Comparison of ENCODE assay signal across 12 cellular contexts in genomic region chr4:7759221-7759620, GRCh38.
DNase-seq lines count a peak whose midpoint lies in the region; ATAC-seq and FAIRE-seq lines count a peak whose summit lies in the region.
"Had no signal": no experiment of that assay in that cellular context is flagged by ENCODE, and none has a peak within 500 bp of the region (broad histone marks: within the 10 kb centered on the region; RNA-seq: fewer than 3 reads in every experiment).

No MANE protein-coding gene starts in this region.

- H3K27ac ChIP-seq in small intestine (ENCODE audit: low read depth in 1 of 2, low read length in 1 of 2): no peak overlapping the region

- H3K4me3 ChIP-seq in small intestine (ENCODE audit: low read depth in 1 of 2, low read length in 2 of 2): no peak overlapping the region
- H3K4me3 ChIP-seq: A549, tibial nerve had no signal

- FAIRE-seq in small intestine (lab: Jason Lieb, UNC): no peak
- FAIRE-seq: A549, GM18507 had no signal

- WGBS in small intestine, 3 donors: 59 to 79% (median 69%) methylated on average over 12 of the region's 12 CpGs

- intact Hi-C loops in left ventricle myocardium superior (cut with micrococcal nuclease): no loop called here
- intact Hi-C loops in left cardiac atrium (cut with DNase I): no loop called here

- ATAC-seq in left ventricle myocardium superior (no peak), left cardiac atrium (no peak), GM21825 (IDR thresholded peaks at IDR 0.05; ENCODE audit: unreplicated experiment) (no peak)
- ATAC-seq: A549 had no signal

- H3K36me3 ChIP-seq in small intestine (ENCODE audit: control insufficient read depth in 2 of 2, insufficient read depth in 2 of 2, low read length in 2 of 2): peaks cover 0 to 2% of the 10 kb centered on the region in 2 donors

- no peaks in the 10 kb centered on the region for H3K4me1 ChIP-seq in small intestine (ENCODE audit: control insufficient read depth in 2 of 2, insufficient read depth in 1 of 2, low read depth in 1 of 2, low read length in 1 of 2)

- DNase-seq in left ventricle myocardium superior (peak; percentile 24), left cardiac atrium (no peak), small intestine (peak; percentile 24), NCI-H1417 treated with DMSO at 0.1 percent for 48 hours (lab: John Stamatoyannopoulos, UW) (no peak), dedifferentiated amniotic fluid mesenchymal stem cell (ENCODE audit: extremely low spot score) (no peak), NCI-H226 (no peak)
- peak; percentile 72 to 74 for DNase-seq in activated T-cell treated with anti-CD3 and anti-CD28 coated beads, Interleukin-2, amount 50 U/mL, for 48 hours
- DNase-seq: esophagus squamous epithelium had no signal

- no peaks in the 10 kb centered on the region for H3K9me3 ChIP-seq in small intestine (ENCODE audit: control insufficient read depth, low read depth)
- H3K9me3 ChIP-seq: A549, esophagus squamous epithelium, tibial nerve had no signal

- H3K27me3 ChIP-seq in small intestine (ENCODE audit: control insufficient read depth in 2 of 2, insufficient read depth in 2 of 2, low read length in 2 of 2): no peaks in the 10 kb centered on the region

Comparison
In these comparisons a context has a peak if more than half of its experiments do, and no peak if none do; other contexts are left out.
1. DNase-seq: peak in left ventricle myocardium superior (single experiment), activated T-cell treated with anti-CD3 and anti-CD28 coated beads, Interleukin-2, amount 50 U/mL, for 48 hours (2 of 2) and small intestine (single experiment); none in left cardiac atrium (single experiment), NCI-H1417 treated with DMSO at 0.1 percent for 48 hours (single experiment), dedifferentiated amniotic fluid mesenchymal stem cell (single experiment) and NCI-H226 (single experiment).